In genomic region chr20:329851-330232, GRCh38 we compare ENCODE assay signal across 9 cellular contexts. TPM values are rescaled to one million over a fixed set of nuclear protein-coding genes. Genes with fewer than 3 reads are reported as not detected.
DNase-seq lines count a peak whose midpoint lies in the region; ATAC-seq and TF ChIP-seq lines count a peak whose summit lies in the region.
"Had no signal": no experiment of that assay in that cellular context is flagged by ENCODE, and none has a peak within 500 bp of the region (broad histone marks: within the 10 kb centered on the region; RNA-seq: fewer than 3 reads in every experiment).

No MANE protein-coding gene starts in this region.

- no peaks in the 10 kb centered on the region for H4K20me1 ChIP-seq in mammary epithelial cell (ENCODE audit: insufficient read depth, low read length)

- H3K4me1 ChIP-seq in mammary epithelial cell (ENCODE audit: insufficient read depth, low read length) = peaks cover 12% of the 10 kb centered on the region

- intact Hi-C loops in posterior vena cava (cut with DNase I) = no loop called here
- intact Hi-C loops in mammary epithelial cell (cut with micrococcal nuclease) = loop anchor here (1.0 to 2.0 kb wide), 4 partner anchors 51 to 121 kb away; no protein-coding TSS in a partner anchor

- no TSS peak for BruUV-seq in mammary epithelial cell (replicated peaks; lab: Mats Ljungman, UMichigan)

- no peaks in the 10 kb centered on the region for H3K9me3 Mint-ChIP-seq in T-helper 2 cell treated with Interferon-gamma antibody and Interleukin-4, amounts not matched to agents 5 μg/mL and 100 μg/mL, for 36 hours

- no peaks in the 10 kb centered on the region for H3K36me3 ChIP-seq in mammary epithelial cell (ENCODE audit: insufficient read depth, low read length)

- H3K27ac ChIP-seq in cingulate gyrus (ENCODE audit: low read depth, low read length) (peak overlapping the region; percentile 49), mammary epithelial cell (ENCODE audit: insufficient read depth, low read depth, low read length) (no peak overlapping the region)

- no peak overlapping the region for H3K4me3 Mint-ChIP-seq in T-helper 2 cell treated with Interferon-gamma antibody and Interleukin-4, amounts not matched to agents 5 μg/mL and 100 μg/mL, for 36 hours
- H3K4me3 Mint-ChIP-seq: activated CD8-positive, alpha-beta memory T cell treated with anti-CD3 and anti-CD28 coated beads, Interleukin-2, amount 10 ng/mL, durations not matched to agents 7 days and 5 days had no signal

- no peaks in the 10 kb centered on the region for H3K9me3 ChIP-seq in mammary epithelial cell (replicated peaks; ENCODE audit: insufficient read depth, low read length)

- H2AFZ ChIP-seq in mammary epithelial cell (ENCODE audit: low read depth, low read length) = no peak overlapping the region

- peaks cover 14% of the 10 kb centered on the region for H3K4me1 Mint-ChIP-seq in T-helper 2 cell treated with Interferon-gamma antibody and Interleukin-4, amounts not matched to agents 5 μg/mL and 100 μg/mL, for 36 hours (ENCODE audit: low read depth)

- H3K27me3 ChIP-seq in mammary epithelial cell (ENCODE audit: insufficient read depth, low read length) = no peaks in the 10 kb centered on the region

- H3K4me3 ChIP-seq in mammary epithelial cell (replicated peaks in 1 of 3; ENCODE audit: insufficient read depth in 1 of 3, low read depth in 2 of 3, low read length in 3 of 3) = no peak overlapping the region

- H3K27me3 Mint-ChIP-seq in T-helper 2 cell treated with Interferon-gamma antibody and Interleukin-4, amounts not matched to agents 5 μg/mL and 100 μg/mL, for 36 hours (ENCODE audit: low read depth) = no peaks in the 10 kb centered on the region
- H3K27me3 Mint-ChIP-seq: activated CD8-positive, alpha-beta memory T cell treated with anti-CD3 and anti-CD28 coated beads, Interleukin-2, amount 10 ng/mL, durations not matched to agents 7 days and 5 days had no signal

- no peaks in the 10 kb centered on the region for H3K79me2 ChIP-seq in mammary epithelial cell (ENCODE audit: insufficient read depth, low read length)

- WGBS in mammary epithelial cell (ENCODE audit: low coverage, missing lambda C conversion rate) = 89% methylated on average over 4 of the region's 4 CpGs

- peaks cover 1% of the 10 kb centered on the region for H3K36me3 Mint-ChIP-seq in T-helper 2 cell treated with Interferon-gamma antibody and Interleukin-4, amounts not matched to agents 5 μg/mL and 100 μg/mL, for 36 hours (ENCODE audit: low read depth)
- H3K36me3 Mint-ChIP-seq: activated CD8-positive, alpha-beta memory T cell treated with anti-CD3 and anti-CD28 coated beads, Interleukin-2, amount 10 ng/mL, durations not matched to agents 7 days and 5 days had no signal

- DNase-seq in DMS53 treated with DMSO at 0.1 percent for 48 hours (lab: John Stamatoyannopoulos, UW; ENCODE audit: unreplicated experiment) = peak; percentile 74
- DNase-seq in NCI-H187 (lab: John Stamatoyannopoulos, UW) = peak; percentile 38 to 72
- DNase-seq in posterior vena cava (ENCODE audit: low spot score) = peak; percentile 62
- DNase-seq in GM19240 (ENCODE audit: insufficient read length, low spot score) = no peak
- DNase-seq in mammary epithelial cell = no peak
- DNase-seq in T-helper 2 cell treated with Interferon-gamma antibody and Interleukin-4, amounts not matched to agents 5 μg/mL and 100 μg/mL, for 36 hours (ENCODE audit: low spot score) = no peak

- dilution Hi-C loops in mammary epithelial cell (cut with HindIII; ENCODE audit: low sequenced_read_pairs) = loop anchor here (5.0 kb wide), 3 partner anchors 52 to 93 kb away; partner anchors contain the start of gene TRIB3

- in situ Hi-C loops in mammary epithelial cell (cut with MboI; ENCODE audit: low sequenced_read_pairs in 2 of 2) = no loop called here

- no peak overlapping the region for H3K9ac ChIP-seq in mammary epithelial cell (ENCODE audit: insufficient read depth, low read length)

- H3K27ac Mint-ChIP-seq in T-helper 2 cell treated with Interferon-gamma antibody and Interleukin-4, amounts not matched to agents 5 μg/mL and 100 μg/mL, for 36 hours = no peak overlapping the region
- H3K27ac Mint-ChIP-seq: activated CD8-positive, alpha-beta memory T cell treated with anti-CD3 and anti-CD28 coated beads, Interleukin-2, amount 10 ng/mL, durations not matched to agents 7 days and 5 days had no signal

- H3K4me2 ChIP-seq in mammary epithelial cell (ENCODE audit: insufficient read depth, low read depth, low read length) = no peak overlapping the region

- TF ChIP-seq CTCF in mammary epithelial cell (conservative IDR thresholded peaks at IDR 0.05 in 1 of 2, IDR thresholded peaks at IDR 0.05 in 1 of 2; ENCODE audit: extremely low read depth in 1 of 2, insufficient read depth in 1 of 2, low read depth in 1 of 2, low read length in 2 of 2) = no peak

- CTCF ChIA-PET in mammary epithelial cell (lab: Charles Lee; ENCODE audit: low non-redundant PET) = no interaction called here

- ATAC-seq in HG03039 (IDR thresholded peaks at IDR 0.05; ENCODE audit: unreplicated experiment) = no peak

RNA-seq across cellular contexts. Expression of gene SOX12, which starts 4.5 kb away (rescaled TPM):
- 1 to 10 TPM; 6.6 to 9.5 TPM for total RNA-seq in posterior vena cava
- total RNA-seq in mammary epithelial cell = 1 to 10 TPM; 3.7 to 6.2 TPM
- polyA plus RNA-seq in mammary epithelial cell = 2.0 TPM
- polyA minus RNA-seq in mammary epithelial cell = 1.3 TPM

RNA-seq across cellular contexts. Expression of gene NRSN2, which starts 17.1 kb away (rescaled TPM):
- 10 to 100 TPM; 44.2 to 51.0 TPM for total RNA-seq in posterior vena cava
- total RNA-seq in mammary epithelial cell = 10 to 100 TPM; 16.9 to 48.3 TPM
- polyA plus RNA-seq in mammary epithelial cell = 26.7 TPM
- polyA minus RNA-seq in mammary epithelial cell = 13.6 TPM

RNA-seq across cellular contexts. Expression of gene ZCCHC3, which starts 32.5 kb away (rescaled TPM):
- total RNA-seq in posterior vena cava = 10 to 100 TPM; 10.1 to 10.9 TPM
- total RNA-seq in mammary epithelial cell = 10 to 100 TPM in 1 of 2 donors, 1 to 10 TPM in 1; 9.2 to 11.5 TPM
- polyA plus RNA-seq in mammary epithelial cell = 6.6 TPM
- polyA minus RNA-seq in mammary epithelial cell = 9.7 TPM

RNA-seq across cellular contexts. Expression of gene C20orf96, which starts 39.3 kb away (rescaled TPM):
- total RNA-seq in posterior vena cava = 1 to 10 TPM; 4.3 to 4.5 TPM
- total RNA-seq in mammary epithelial cell = 1 to 10 TPM in 1 of 2 donors, under 1 TPM in 1; 0.83 to 2.7 TPM
- polyA plus RNA-seq in mammary epithelial cell = 2.3 TPM
- not detected for polyA minus RNA-seq in mammary epithelial cell

RNA-seq across cellular contexts. Expression of gene TRIB3, which starts 50.7 kb away (rescaled TPM):
- total RNA-seq in posterior vena cava (10 to 100 TPM in 1 of 2 donors, 1 to 10 TPM in 1; 7.8 to 12.6 TPM), mammary epithelial cell (100 to 1,000 TPM; 238 to 248 TPM)
- polyA plus RNA-seq in mammary epithelial cell = 117 TPM
- polyA minus RNA-seq in mammary epithelial cell = 43.1 TPM

Comparison
In these comparisons a context has a peak if more than half of its experiments do, and no peak if none do; other contexts are left out.
1. DNase-seq: peak in DMS53 treated with DMSO at 0.1 percent for 48 hours (single experiment), NCI-H187 (2 of 2) and posterior vena cava (single experiment); none in GM19240 (single experiment), mammary epithelial cell (single experiment) and T-helper 2 cell treated with Interferon-gamma antibody and Interleukin-4, amounts not matched to agents 5 μg/mL and 100 μg/mL, for 36 hours (single experiment).